ENCODE assay signal across 1 cellular context in the genomic region with DNA sequence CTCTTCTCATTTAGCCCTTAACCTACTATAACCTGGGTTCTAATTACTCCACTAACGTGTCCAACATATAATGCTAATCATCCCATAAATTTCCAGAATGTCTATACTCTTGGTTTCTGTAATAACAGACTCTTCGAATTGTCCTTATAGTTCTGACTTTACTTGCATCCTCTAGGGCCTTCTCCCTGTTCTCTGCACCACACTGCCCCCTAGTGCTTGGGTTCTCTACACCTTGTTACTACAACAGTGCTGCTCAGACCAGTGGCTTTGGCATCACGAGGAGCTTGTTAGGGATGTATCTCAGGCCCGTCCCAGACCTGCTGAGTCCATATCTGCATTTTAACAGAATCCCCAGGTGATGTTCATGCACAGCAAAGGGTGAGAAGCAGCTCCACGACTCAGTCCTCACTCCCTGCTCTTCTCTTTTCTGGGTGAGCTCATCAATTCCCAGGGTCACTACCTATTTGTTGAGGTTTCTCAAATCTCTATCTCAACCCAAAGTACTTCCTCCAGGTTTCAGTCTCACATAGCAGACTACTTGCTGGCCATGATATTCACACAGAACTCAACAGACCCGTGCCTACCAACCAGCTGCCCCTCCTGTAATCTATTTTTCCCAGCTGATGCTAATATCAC.
TF ChIP-seq lines count a peak whose summit lies in the region.

No MANE protein-coding gene starts in this region.

TF ChIP-seq in GM23338, 12 proteins besides CTCF, POLR2A, EP300 and RAD21 (continued from another document):
- TF ChIP-seq, protein P1, sequence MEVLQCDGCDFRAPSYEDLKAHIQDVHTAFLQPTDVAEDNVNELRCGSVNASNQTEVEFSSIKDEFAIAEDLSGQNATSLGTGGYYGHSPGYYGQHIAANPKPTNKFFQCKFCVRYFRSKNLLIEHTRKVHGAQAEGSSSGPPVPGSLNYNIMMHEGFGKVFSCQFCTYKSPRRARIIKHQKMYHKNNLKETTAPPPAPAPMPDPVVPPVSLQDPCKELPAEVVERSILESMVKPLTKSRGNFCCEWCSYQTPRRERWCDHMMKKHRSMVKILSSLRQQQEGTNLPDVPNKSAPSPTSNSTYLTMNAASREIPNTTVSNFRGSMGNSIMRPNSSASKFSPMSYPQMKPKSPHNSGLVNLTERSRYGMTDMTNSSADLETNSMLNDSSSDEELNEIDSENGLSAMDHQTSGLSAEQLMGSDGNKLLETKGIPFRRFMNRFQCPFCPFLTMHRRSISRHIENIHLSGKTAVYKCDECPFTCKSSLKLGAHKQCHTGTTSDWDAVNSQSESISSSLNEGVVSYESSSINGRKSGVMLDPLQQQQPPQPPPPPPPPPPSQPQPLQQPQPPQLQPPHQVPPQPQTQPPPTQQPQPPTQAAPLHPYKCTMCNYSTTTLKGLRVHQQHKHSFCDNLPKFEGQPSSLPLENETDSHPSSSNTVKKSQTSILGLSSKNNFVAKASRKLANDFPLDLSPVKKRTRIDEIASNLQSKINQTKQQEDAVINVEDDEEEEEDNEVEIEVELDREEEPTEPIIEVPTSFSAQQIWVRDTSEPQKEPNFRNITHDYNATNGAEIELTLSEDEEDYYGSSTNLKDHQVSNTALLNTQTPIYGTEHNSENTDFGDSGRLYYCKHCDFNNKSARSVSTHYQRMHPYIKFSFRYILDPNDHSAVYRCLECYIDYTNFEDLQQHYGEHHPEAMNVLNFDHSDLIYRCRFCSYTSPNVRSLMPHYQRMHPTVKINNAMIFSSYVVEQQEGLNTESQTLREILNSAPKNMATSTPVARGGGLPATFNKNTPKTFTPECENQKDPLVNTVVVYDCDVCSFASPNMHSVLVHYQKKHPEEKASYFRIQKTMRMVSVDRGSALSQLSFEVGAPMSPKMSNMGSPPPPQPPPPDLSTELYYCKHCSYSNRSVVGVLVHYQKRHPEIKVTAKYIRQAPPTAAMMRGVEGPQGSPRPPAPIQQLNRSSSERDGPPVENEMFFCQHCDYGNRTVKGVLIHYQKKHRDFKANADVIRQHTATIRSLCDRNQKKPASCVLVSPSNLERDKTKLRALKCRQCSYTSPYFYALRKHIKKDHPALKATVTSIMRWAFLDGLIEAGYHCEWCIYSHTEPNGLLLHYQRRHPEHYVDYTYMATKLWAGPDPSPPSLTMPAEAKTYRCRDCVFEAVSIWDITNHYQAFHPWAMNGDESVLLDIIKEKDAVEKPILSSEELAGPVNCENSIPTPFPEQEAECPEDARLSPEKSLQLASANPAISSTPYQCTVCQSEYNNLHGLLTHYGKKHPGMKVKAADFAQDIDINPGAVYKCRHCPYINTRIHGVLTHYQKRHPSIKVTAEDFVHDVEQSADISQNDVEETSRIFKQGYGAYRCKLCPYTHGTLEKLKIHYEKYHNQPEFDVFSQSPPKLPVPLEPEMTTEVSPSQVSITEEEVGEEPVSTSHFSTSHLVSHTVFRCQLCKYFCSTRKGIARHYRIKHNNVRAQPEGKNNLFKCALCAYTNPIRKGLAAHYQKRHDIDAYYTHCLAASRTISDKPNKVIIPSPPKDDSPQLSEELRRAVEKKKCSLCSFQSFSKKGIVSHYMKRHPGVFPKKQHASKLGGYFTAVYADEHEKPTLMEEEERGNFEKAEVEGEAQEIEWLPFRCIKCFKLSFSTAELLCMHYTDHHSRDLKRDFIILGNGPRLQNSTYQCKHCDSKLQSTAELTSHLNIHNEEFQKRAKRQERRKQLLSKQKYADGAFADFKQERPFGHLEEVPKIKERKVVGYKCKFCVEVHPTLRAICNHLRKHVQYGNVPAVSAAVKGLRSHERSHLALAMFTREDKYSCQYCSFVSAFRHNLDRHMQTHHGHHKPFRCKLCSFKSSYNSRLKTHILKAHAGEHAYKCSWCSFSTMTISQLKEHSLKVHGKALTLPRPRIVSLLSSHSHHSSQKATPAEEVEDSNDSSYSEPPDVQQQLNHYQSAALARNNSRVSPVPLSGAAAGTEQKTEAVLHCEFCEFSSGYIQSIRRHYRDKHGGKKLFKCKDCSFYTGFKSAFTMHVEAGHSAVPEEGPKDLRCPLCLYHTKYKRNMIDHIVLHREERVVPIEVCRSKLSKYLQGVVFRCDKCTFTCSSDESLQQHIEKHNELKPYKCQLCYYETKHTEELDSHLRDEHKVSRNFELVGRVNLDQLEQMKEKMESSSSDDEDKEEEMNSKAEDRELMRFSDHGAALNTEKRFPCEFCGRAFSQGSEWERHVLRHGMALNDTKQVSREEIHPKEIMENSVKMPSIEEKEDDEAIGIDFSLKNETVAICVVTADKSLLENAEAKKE (CRISPR knock-in tag; IDR thresholded peaks at IDR 0.05), result 0 out of 2 replicates have a peak, but pooled peaks have one; percentile 14
- TF ChIP-seq, protein P2, sequence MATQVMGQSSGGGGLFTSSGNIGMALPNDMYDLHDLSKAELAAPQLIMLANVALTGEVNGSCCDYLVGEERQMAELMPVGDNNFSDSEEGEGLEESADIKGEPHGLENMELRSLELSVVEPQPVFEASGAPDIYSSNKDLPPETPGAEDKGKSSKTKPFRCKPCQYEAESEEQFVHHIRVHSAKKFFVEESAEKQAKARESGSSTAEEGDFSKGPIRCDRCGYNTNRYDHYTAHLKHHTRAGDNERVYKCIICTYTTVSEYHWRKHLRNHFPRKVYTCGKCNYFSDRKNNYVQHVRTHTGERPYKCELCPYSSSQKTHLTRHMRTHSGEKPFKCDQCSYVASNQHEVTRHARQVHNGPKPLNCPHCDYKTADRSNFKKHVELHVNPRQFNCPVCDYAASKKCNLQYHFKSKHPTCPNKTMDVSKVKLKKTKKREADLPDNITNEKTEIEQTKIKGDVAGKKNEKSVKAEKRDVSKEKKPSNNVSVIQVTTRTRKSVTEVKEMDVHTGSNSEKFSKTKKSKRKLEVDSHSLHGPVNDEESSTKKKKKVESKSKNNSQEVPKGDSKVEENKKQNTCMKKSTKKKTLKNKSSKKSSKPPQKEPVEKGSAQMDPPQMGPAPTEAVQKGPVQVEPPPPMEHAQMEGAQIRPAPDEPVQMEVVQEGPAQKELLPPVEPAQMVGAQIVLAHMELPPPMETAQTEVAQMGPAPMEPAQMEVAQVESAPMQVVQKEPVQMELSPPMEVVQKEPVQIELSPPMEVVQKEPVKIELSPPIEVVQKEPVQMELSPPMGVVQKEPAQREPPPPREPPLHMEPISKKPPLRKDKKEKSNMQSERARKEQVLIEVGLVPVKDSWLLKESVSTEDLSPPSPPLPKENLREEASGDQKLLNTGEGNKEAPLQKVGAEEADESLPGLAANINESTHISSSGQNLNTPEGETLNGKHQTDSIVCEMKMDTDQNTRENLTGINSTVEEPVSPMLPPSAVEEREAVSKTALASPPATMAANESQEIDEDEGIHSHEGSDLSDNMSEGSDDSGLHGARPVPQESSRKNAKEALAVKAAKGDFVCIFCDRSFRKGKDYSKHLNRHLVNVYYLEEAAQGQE (IDR thresholded peaks at IDR 0.05; ENCODE audit: unreplicated experiment), result no peak
